Comparison of ENCODE assay signal across 14 cellular contexts in genomic region chr22:29916007-29916544, GRCh38. TPM values are rescaled to one million over a fixed set of nuclear protein-coding genes. Genes with fewer than 3 reads are reported as not detected.
A peak's percentile ranks its signal among the peaks of the same experiment; 100 is the strongest.
DNase-seq lines count a peak whose midpoint lies in the region.
"Had no signal": no experiment of that assay in that cellular context is flagged by ENCODE, and none has a peak within 500 bp of the region (broad histone marks: within the 10 kb centered on the region; RNA-seq: fewer than 3 reads in every experiment).

No MANE protein-coding gene starts in this region.

- H3K27ac Mint-ChIP-seq in activated T-helper 1 cell treated with anti-CD3 and anti-CD28 coated beads, Interleukin-12 subunit alpha, Interleukin-12 subunit beta, Interleukin-2, Interleukin-4 antibody, amounts not matched to agents 30 ng/mL and 10 ng/mL and 1 ng/mL, durations not matched to agents 14 hours and 24 hours and 36 hours, result no peak overlapping the region
- H3K27ac Mint-ChIP-seq: activated naive CD8-positive, alpha-beta T cell treated with anti-CD3 and anti-CD28 coated beads, Interleukin-2, amount 50 U/mL, for 24 hours had no signal

- H3K36me3 ChIP-seq in HUES64 (ENCODE audit: insufficient read depth, low read length), result no peaks in the 10 kb centered on the region
- H3K36me3 ChIP-seq in mesendoderm (ENCODE audit: control insufficient read depth, insufficient read depth, low read length), result no peaks in the 10 kb centered on the region

- H2AK5ac ChIP-seq in mesendoderm (ENCODE audit: low read length), result no peak overlapping the region

- H3K27me3 ChIP-seq in HUES64 (ENCODE audit: insufficient read depth, low read length) (no peaks in the 10 kb centered on the region), mesendoderm (ENCODE audit: insufficient read depth, low read length, poor library complexity) (no peaks in the 10 kb centered on the region)

- no peaks in the 10 kb centered on the region for H3K27me3 Mint-ChIP-seq in activated T-helper 1 cell treated with anti-CD3 and anti-CD28 coated beads, Interleukin-12 subunit alpha, Interleukin-12 subunit beta, Interleukin-2, Interleukin-4 antibody, amounts not matched to agents 30 ng/mL and 10 ng/mL and 1 ng/mL, durations not matched to agents 14 hours and 24 hours and 36 hours (ENCODE audit: insufficient read depth)
- H3K27me3 Mint-ChIP-seq: activated naive CD8-positive, alpha-beta T cell treated with anti-CD3 and anti-CD28 coated beads, Interleukin-2, amount 50 U/mL, for 24 hours had no signal

- H3K9ac ChIP-seq in HUES64 (ENCODE audit: low read depth, low read length) (no peak overlapping the region), mesendoderm (ENCODE audit: low read length) (no peak overlapping the region)

- H3K4ac ChIP-seq in mesendoderm (ENCODE audit: low read depth, low read length), result no peak overlapping the region

- no peaks in the 10 kb centered on the region for H3K9me3 ChIP-seq in HUES64 (ENCODE audit: insufficient read depth, low read depth, low read length)

- intact Hi-C loops in activated T-helper 1 cell treated with anti-CD3 and anti-CD28 coated beads, Interleukin-12 subunit alpha, Interleukin-12 subunit beta, Interleukin-2, Interleukin-4 antibody, amounts not matched to agents 30 ng/mL and 10 ng/mL and 1 ng/mL, durations not matched to agents 14 hours and 24 hours and 36 hours (cut with micrococcal nuclease), result no loop called here

- H3K4me3 Mint-ChIP-seq in activated T-helper 1 cell treated with anti-CD3 and anti-CD28 coated beads, Interleukin-12 subunit alpha, Interleukin-12 subunit beta, Interleukin-2, Interleukin-4 antibody, amounts not matched to agents 30 ng/mL and 10 ng/mL and 1 ng/mL, durations not matched to agents 14 hours and 24 hours and 36 hours, result no peak overlapping the region
- H3K4me3 Mint-ChIP-seq: activated naive CD8-positive, alpha-beta T cell treated with anti-CD3 and anti-CD28 coated beads, Interleukin-2, amount 50 U/mL, for 24 hours; activated T-cell treated with anti-CD3 and anti-CD28 coated beads, Interleukin-2, amount 50 U/mL, for 4 hours had no signal

- peaks cover 6% of the 10 kb centered on the region for H3K4me1 Mint-ChIP-seq in activated T-helper 1 cell treated with anti-CD3 and anti-CD28 coated beads, Interleukin-12 subunit alpha, Interleukin-12 subunit beta, Interleukin-2, Interleukin-4 antibody, amounts not matched to agents 30 ng/mL and 10 ng/mL and 1 ng/mL, durations not matched to agents 14 hours and 24 hours and 36 hours (ENCODE audit: low read depth)

- 62% methylated on average over 5 of the region's 5 CpGs for WGBS in HUES64
- WGBS in mesendoderm (ENCODE audit: extremely low coverage, insufficient coverage, low lambda C conversion rate), result no CpG with 5 or more reads among the region's 5 CpGs

- H3K4me3 ChIP-seq in HUES64 (ENCODE audit: low read length) (no peak overlapping the region), mesendoderm (ENCODE audit: low read length) (no peak overlapping the region)

- H3K18ac ChIP-seq in mesendoderm (ENCODE audit: low read length), result no peak overlapping the region

- H4K8ac ChIP-seq in mesendoderm (ENCODE audit: low read depth, low read length), result no peak overlapping the region

- no peak overlapping the region for H4K5ac ChIP-seq in mesendoderm (ENCODE audit: low read length)

- no peak overlapping the region for H2BK5ac ChIP-seq in mesendoderm (ENCODE audit: low read length)

- peaks cover 3% of the 10 kb centered on the region for H3K79me1 ChIP-seq in mesendoderm (ENCODE audit: low read length)

- H3K9me3 Mint-ChIP-seq in activated T-helper 1 cell treated with anti-CD3 and anti-CD28 coated beads, Interleukin-12 subunit alpha, Interleukin-12 subunit beta, Interleukin-2, Interleukin-4 antibody, amounts not matched to agents 30 ng/mL and 10 ng/mL and 1 ng/mL, durations not matched to agents 14 hours and 24 hours and 36 hours, result no peaks in the 10 kb centered on the region
- H3K9me3 Mint-ChIP-seq: activated naive CD8-positive, alpha-beta T cell treated with anti-CD3 and anti-CD28 coated beads, Interleukin-2, amount 50 U/mL, for 24 hours; activated T-cell treated with anti-CD3 and anti-CD28 coated beads, Interleukin-2, amount 50 U/mL, for 4 hours had no signal

- H3K56ac ChIP-seq in mesendoderm (ENCODE audit: low read length), result no peak overlapping the region

- peaks cover 52% of the 10 kb centered on the region for H3K4me1 ChIP-seq in HUES64 (ENCODE audit: insufficient read depth, low read length)
- H3K4me1 ChIP-seq in mesendoderm (ENCODE audit: control insufficient read depth, low read depth, low read length), result no peaks in the 10 kb centered on the region

- no peak overlapping the region for H3K23ac ChIP-seq in mesendoderm (ENCODE audit: low read length)

- DNase-seq in ELF-1 (ENCODE audit: low read depth, low spot score), result peak; percentile 33
- peak; percentile 22 for DNase-seq in cerebellar cortex (ENCODE audit: low spot score)
- peak; percentile 42 for DNase-seq in mesendoderm
- DNase-seq in NOMO-1 treated with DMSO at 0.1 percent for 48 hours (lab: John Stamatoyannopoulos, UW; ENCODE audit: unreplicated experiment), result no peak
- DNase-seq in NCI-H1048 (lab: John Stamatoyannopoulos, UW), result no peak
- DNase-seq in activated gamma-delta T cell treated with Interleukin-2 at 50 U/mL for 16 hours, result no peak
- DNase-seq in activated T-helper 1 cell treated with anti-CD3 and anti-CD28 coated beads, Interleukin-12 subunit alpha, Interleukin-12 subunit beta, Interleukin-2, Interleukin-4 antibody, amounts not matched to agents 30 ng/mL and 10 ng/mL and 1 ng/mL, durations not matched to agents 14 hours and 24 hours and 36 hours (ENCODE audit: low spot score), result no peak
- DNase-seq: activated CD4-positive, alpha-beta T cell treated with anti-CD3 and anti-CD28 coated beads, Interleukin-2, amount 50 U/mL, for 48 hours; activated naive CD8-positive, alpha-beta T cell treated with anti-CD3 and anti-CD28 coated beads, Interleukin-2, amount 50 U/mL, for 24 hours; activated T-cell treated with anti-CD3 and anti-CD28 coated beads, Interleukin-2, amount 50 U/mL, for 4 hours; hippocampal formation; occipital lobe; stimulated activated CD4-positive, alpha-beta T cell treated with anti-CD3 and anti-CD28 coated beads, Interleukin-1b, Interleukin-23, amount 100 ng/mL, for 48 hours had no signal

- no peaks in the 10 kb centered on the region for H3K36me3 Mint-ChIP-seq in activated T-helper 1 cell treated with anti-CD3 and anti-CD28 coated beads, Interleukin-12 subunit alpha, Interleukin-12 subunit beta, Interleukin-2, Interleukin-4 antibody, amounts not matched to agents 30 ng/mL and 10 ng/mL and 1 ng/mL, durations not matched to agents 14 hours and 24 hours and 36 hours (ENCODE audit: low read depth)

- H2BK15ac ChIP-seq in mesendoderm (replicated peaks; ENCODE audit: low read depth), result no peak overlapping the region

- no peak overlapping the region for H3K4me2 ChIP-seq in mesendoderm (ENCODE audit: low read length)

- H2BK120ac ChIP-seq in mesendoderm (ENCODE audit: low read depth, low read length), result no peak overlapping the region

- H3K79me2 ChIP-seq in mesendoderm (ENCODE audit: control insufficient read depth, insufficient read depth, low read length), result peaks cover 7% of the 10 kb centered on the region

- H3K27ac ChIP-seq in HUES64 (ENCODE audit: low read depth, low read length), result 0 out of 2 replicates have a peak overlapping the region, but pooled peaks have one; percentile 25
- no peak overlapping the region for H3K27ac ChIP-seq in mesendoderm (ENCODE audit: low read depth, low read length)

RNA-seq across cellular contexts. Expression of gene MTMR3, which starts 33.1 kb away (rescaled TPM):
- 9.9 TPM for polyA plus RNA-seq in HUES64 (2013, experiment 1 of 2)
- 9.1 TPM for polyA plus RNA-seq in HUES64 (2013, experiment 2 of 2)
- 6.5 TPM for polyA plus RNA-seq in mesendoderm (2013, experiment 1 of 2)
- polyA plus RNA-seq in mesendoderm (2013, experiment 2 of 2), result 6.0 TPM
- total RNA-seq in activated T-helper 1 cell treated with anti-CD3 and anti-CD28 coated beads, Interleukin-12 subunit alpha, Interleukin-12 subunit beta, Interleukin-2, Interleukin-4 antibody, amounts not matched to agents 30 ng/mL and 10 ng/mL and 1 ng/mL, durations not matched to agents 14 hours and 24 hours and 36 hours, result 20.6 and 27.8 TPM in 2 replicates

Comparison
In these comparisons a context has a peak if more than half of its experiments do, and no peak if none do; other contexts are left out.
1. DNase-seq: peak in ELF-1 (single experiment), cerebellar cortex (single experiment) and mesendoderm (single experiment); none in NOMO-1 treated with DMSO at 0.1 percent for 48 hours (single experiment), NCI-H1048 (single experiment), activated gamma-delta T cell treated with Interleukin-2 at 50 U/mL for 16 hours (single experiment) and activated T-helper 1 cell treated with anti-CD3 and anti-CD28 coated beads, Interleukin-12 subunit alpha, Interleukin-12 subunit beta, Interleukin-2, Interleukin-4 antibody, amounts not matched to agents 30 ng/mL and 10 ng/mL and 1 ng/mL, durations not matched to agents 14 hours and 24 hours and 36 hours (single experiment).